Comparison of ENCODE assay signal across 8 cellular contexts in the genomic region with DNA sequence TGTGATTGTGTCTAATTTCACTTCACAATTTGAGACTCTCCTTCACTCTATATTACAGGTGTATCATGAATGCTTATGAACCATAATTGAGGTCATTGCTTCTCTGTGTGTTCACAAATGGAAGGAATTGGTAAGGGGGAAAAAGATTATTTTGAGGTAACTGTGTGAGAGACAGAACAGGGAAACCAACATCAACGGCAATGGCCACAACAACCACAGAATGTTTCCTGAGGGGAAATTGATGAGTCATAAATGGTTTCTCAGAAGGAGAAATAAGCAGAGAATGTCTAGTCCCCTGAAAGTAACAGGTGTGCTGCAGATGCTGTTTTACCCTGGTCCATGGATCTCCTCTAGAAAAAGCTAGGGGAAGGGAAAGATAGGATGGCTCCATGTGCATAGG.
DNase-seq lines count a peak whose midpoint lies in the region; ATAC-seq and TF ChIP-seq lines count a peak whose summit lies in the region.

No MANE protein-coding gene starts in this region.

- intact Hi-C loops in aorta (cut with DNase I): no loop called here

- H3K4me1 Mint-ChIP-seq in activated T-cell treated with anti-CD3 and anti-CD28 coated beads, Interleukin-2, amount 50 U/mL, for 4 hours (ENCODE audit: low read depth): peaks cover 9% of the 10 kb centered on the region

- H3K27me3 ChIP-seq in aorta (ENCODE audit: control insufficient read depth in 1 of 2, insufficient read depth in 2 of 2, low read length in 1 of 2): no peaks in the 10 kb centered on the region

- 72 to 73% methylated on average over 1 of the region's 1 CpG for WGBS in aorta, 2 donors

- H3K4me3 ChIP-seq in epithelial cell of esophagus (ENCODE audit: low read length) (no peak overlapping the region), aorta (ENCODE audit: low read length in 2 of 2) (no peak overlapping the region)

- peak; percentile 95 for ATAC-seq in GM18868 (IDR thresholded peaks at IDR 0.05; ENCODE audit: unreplicated experiment)
- peak; percentile 97 for ATAC-seq in GM21786 (IDR thresholded peaks at IDR 0.05; ENCODE audit: unreplicated experiment)
- peak; percentile 96 for ATAC-seq in HG03571 (IDR thresholded peaks at IDR 0.05; ENCODE audit: unreplicated experiment)
- no peak for ATAC-seq in aorta (ENCODE audit: low FRiP score)
- ATAC-seq in left lobe of liver: no peak
- no peak for ATAC-seq in activated T-cell treated with anti-CD3 and anti-CD28 coated beads, Interleukin-2, amount 50 U/mL, for 4 hours

- H3K9me3 ChIP-seq in aorta (ENCODE audit: control insufficient read depth, low read length): no peaks in the 10 kb centered on the region

- peaks cover 12% of the 10 kb centered on the region for H3K27me3 Mint-ChIP-seq in activated T-cell treated with anti-CD3 and anti-CD28 coated beads, Interleukin-2, amount 50 U/mL, for 4 hours (ENCODE audit: low read depth)

- no peaks in the 10 kb centered on the region for H3K36me3 ChIP-seq in aorta (ENCODE audit: control insufficient read depth in 1 of 2, insufficient read depth in 2 of 2, low read length in 1 of 2)

- no peak overlapping the region for H3K27ac ChIP-seq in aorta (ENCODE audit: low read depth in 1 of 2, low read length in 2 of 2)

- H3K9me3 Mint-ChIP-seq in activated T-cell treated with anti-CD3 and anti-CD28 coated beads, Interleukin-2, amount 50 U/mL, for 4 hours: peaks cover 3% of the 10 kb centered on the region

- peaks cover 0 to 2% of the 10 kb centered on the region in 2 donors for H3K4me1 ChIP-seq in aorta (ENCODE audit: control insufficient read depth in 1 of 2, insufficient read depth in 2 of 2, low read length in 2 of 2)

- TF ChIP-seq CTCF in epithelial cell of esophagus (IDR thresholded peaks at IDR 0.05; ENCODE audit: insufficient read depth, low read depth, low read length, missing control alignments): no peak

- H3K36me3 Mint-ChIP-seq in activated T-cell treated with anti-CD3 and anti-CD28 coated beads, Interleukin-2, amount 50 U/mL, for 4 hours (ENCODE audit: insufficient read depth): no peaks in the 10 kb centered on the region

- peak; percentile 64 for DNase-seq in epithelial cell of esophagus (ENCODE audit: low read depth)
- no peak for DNase-seq in stimulated activated CD4-positive, alpha-beta T cell treated with anti-CD3 and anti-CD28 coated beads, Interleukin-4, amount 100 ng/mL, for 24 hours
- no peak for DNase-seq in aorta
- no peak for DNase-seq in left lobe of liver (ENCODE audit: low spot score)
- no peak for DNase-seq in activated T-cell treated with anti-CD3 and anti-CD28 coated beads, Interleukin-2, amount 50 U/mL, for 4 hours

- H3K4me3 Mint-ChIP-seq in activated T-cell treated with anti-CD3 and anti-CD28 coated beads, Interleukin-2, amount 50 U/mL, for 4 hours: no peak overlapping the region

Comparison
In these comparisons a context has a peak if more than half of its experiments do, and no peak if none do; other contexts are left out.
1. ATAC-seq: peak in GM18868 (single experiment), GM21786 (single experiment) and HG03571 (single experiment); none in aorta (single experiment), left lobe of liver (single experiment) and activated T-cell treated with anti-CD3 and anti-CD28 coated beads, Interleukin-2, amount 50 U/mL, for 4 hours (0 of 2).